Comparison of ENCODE assay signal across 1 cellular context in genomic region chr1:55067022-55067781, GRCh38.
TF ChIP-seq lines count a peak whose summit lies in the region.

No MANE protein-coding gene starts in this region.

TF ChIP-seq in WTC11, 78 proteins besides CTCF, POLR2A, EP300 and RAD21 (continued from another document):
- no peak for TF ChIP-seq FOXP4 (CRISPR knock-in tag; IDR thresholded peaks at IDR 0.05)
TF ChIP-seq in WTC11: peak in this region for 1.
